14 cellular contexts compared by ENCODE assay signal in genomic region chr17:73357318-73357717, GRCh38.
"Had no signal": no experiment of that assay in that cellular context is flagged by ENCODE, and none has a peak within 500 bp of the region (broad histone marks: within the 10 kb centered on the region; RNA-seq: fewer than 3 reads in every experiment).

No MANE protein-coding gene starts in this region.

- H3K27me3 ChIP-seq: ascending aorta, cardiac muscle cell, testis had no signal

- H3K4me3 ChIP-seq: ascending aorta, cardiac muscle cell, testis had no signal

- H3K27ac ChIP-seq: ascending aorta, cardiac muscle cell, testis, WERI-Rb-1 had no signal

- H3K9me3 Mint-ChIP-seq: activated CD4-positive, alpha-beta memory T cell treated with anti-CD3 and anti-CD28 coated beads, Interleukin-2, amount 10 ng/mL, durations not matched to agents 7 days and 5 days; activated naive CD8-positive, alpha-beta T cell treated with anti-CD3 and anti-CD28 coated beads, Interleukin-2, amount 50 U/mL, for 24 hours; natural killer cell treated with Interleukin-12 subunit alpha and Interleukin-12 subunit beta and Interleukin-15 and Interleukin-18, amount 100 ng/mL, for 72 hours; stimulated activated naive CD8-positive, alpha-beta T cell treated with anti-CD3 and anti-CD28 coated beads, Interleukin-15, Interleukin-2, amounts not matched to agents 100 ng/mL and 50 ng/mL, for 24 hours had no signal

- ATAC-seq: activated CD4-positive, alpha-beta T cell treated with anti-CD3 and anti-CD28 coated beads for 36 hours; activated naive CD8-positive, alpha-beta T cell treated with anti-CD3 and anti-CD28 coated beads, Interleukin-2, amount 50 U/mL, for 24 hours; left colon; natural killer cell treated with Interleukin-12 subunit alpha and Interleukin-12 subunit beta and Interleukin-15 and Interleukin-18, amount 100 ng/mL, for 72 hours had no signal

- H3K36me3 ChIP-seq: ascending aorta, cardiac muscle cell had no signal

- H3K27me3 Mint-ChIP-seq: activated CD4-positive, alpha-beta memory T cell treated with anti-CD3 and anti-CD28 coated beads, Interleukin-2, amount 10 ng/mL, durations not matched to agents 7 days and 5 days; activated CD4-positive, alpha-beta T cell treated with anti-CD3 and anti-CD28 coated beads for 36 hours; activated naive CD8-positive, alpha-beta T cell treated with anti-CD3 and anti-CD28 coated beads, Interleukin-2, amount 50 U/mL, for 24 hours; natural killer cell treated with Interleukin-12 subunit alpha and Interleukin-12 subunit beta and Interleukin-15 and Interleukin-18, amount 100 ng/mL, for 72 hours; stimulated activated naive CD8-positive, alpha-beta T cell treated with anti-CD3 and anti-CD28 coated beads, Interleukin-15, Interleukin-2, amounts not matched to agents 100 ng/mL and 50 ng/mL, for 24 hours had no signal

- H3K4me3 Mint-ChIP-seq: activated CD4-positive, alpha-beta memory T cell treated with anti-CD3 and anti-CD28 coated beads, Interleukin-2, amount 10 ng/mL, durations not matched to agents 7 days and 5 days; activated CD4-positive, alpha-beta T cell treated with anti-CD3 and anti-CD28 coated beads for 36 hours; activated naive CD8-positive, alpha-beta T cell treated with anti-CD3 and anti-CD28 coated beads, Interleukin-2, amount 50 U/mL, for 24 hours; natural killer cell treated with Interleukin-12 subunit alpha and Interleukin-12 subunit beta and Interleukin-15 and Interleukin-18, amount 100 ng/mL, for 72 hours; stimulated activated naive CD8-positive, alpha-beta T cell treated with anti-CD3 and anti-CD28 coated beads, Interleukin-15, Interleukin-2, amounts not matched to agents 100 ng/mL and 50 ng/mL, for 24 hours had no signal

- H3K36me3 Mint-ChIP-seq: natural killer cell treated with Interleukin-12 subunit alpha and Interleukin-12 subunit beta and Interleukin-15 and Interleukin-18, amount 100 ng/mL, for 72 hours had no signal

- H3K4me1 ChIP-seq: ascending aorta had no signal

- H3K27ac Mint-ChIP-seq: activated CD4-positive, alpha-beta memory T cell treated with anti-CD3 and anti-CD28 coated beads, Interleukin-2, amount 10 ng/mL, durations not matched to agents 7 days and 5 days; activated CD4-positive, alpha-beta T cell treated with anti-CD3 and anti-CD28 coated beads for 36 hours; activated naive CD8-positive, alpha-beta T cell treated with anti-CD3 and anti-CD28 coated beads, Interleukin-2, amount 50 U/mL, for 24 hours; natural killer cell treated with Interleukin-12 subunit alpha and Interleukin-12 subunit beta and Interleukin-15 and Interleukin-18, amount 100 ng/mL, for 72 hours; stimulated activated naive CD8-positive, alpha-beta T cell treated with anti-CD3 and anti-CD28 coated beads, Interleukin-15, Interleukin-2, amounts not matched to agents 100 ng/mL and 50 ng/mL, for 24 hours had no signal

- H3K4me1 Mint-ChIP-seq: activated CD4-positive, alpha-beta memory T cell treated with anti-CD3 and anti-CD28 coated beads, Interleukin-2, amount 10 ng/mL, durations not matched to agents 7 days and 5 days; activated CD4-positive, alpha-beta T cell treated with anti-CD3 and anti-CD28 coated beads for 36 hours; activated naive CD8-positive, alpha-beta T cell treated with anti-CD3 and anti-CD28 coated beads, Interleukin-2, amount 50 U/mL, for 24 hours had no signal

- DNase-seq: activated CD4-positive, alpha-beta memory T cell treated with anti-CD3 and anti-CD28 coated beads, Interleukin-2, amount 10 ng/mL, durations not matched to agents 7 days and 5 days; activated CD4-positive, alpha-beta T cell treated with anti-CD3 and anti-CD28 coated beads for 36 hours; activated naive CD4-positive, alpha-beta T cell; activated naive CD8-positive, alpha-beta T cell treated with anti-CD3 and anti-CD28 coated beads, Interleukin-2, amount 50 U/mL, for 24 hours; effector memory CD4-positive, alpha-beta T cell; stimulated activated CD4-positive, alpha-beta T cell treated with anti-CD3 and anti-CD28 coated beads, Interleukin-4, amount 100 ng/mL, for 1 hour; T-helper 1 cell; testis; WERI-Rb-1 had no signal

- H3K9me3 ChIP-seq: ascending aorta, testis had no signal
